8 cellular contexts compared by ENCODE assay signal in genomic region chr17:67366193-67367157, GRCh38. TPM values are rescaled to one million over a fixed set of nuclear protein-coding genes. Genes with fewer than 3 reads are reported as not detected.
DNase-seq lines count a peak whose midpoint lies in the region; ATAC-seq lines count a peak whose summit lies in the region.

Gene PSMD12, minus strand, starts transcription at chr17:67366577. Its CDS starts 58 bp downstream, at chr17:67366519.

- H3K4ac ChIP-seq in mesenchymal stem cell (ENCODE audit: low read depth in 1 of 2, low read length in 2 of 2) = peak within 1 kb of the TSS; percentile 42 to 98

- peaks cover 28 to 33% of the 10 kb centered on the region in 2 donors for H3K4me1 Mint-ChIP-seq in effector memory CD8-positive, alpha-beta T cell (ENCODE audit: low read depth in 2 of 2)

- peak within 1 kb of the TSS; percentile 97 for H2AFZ ChIP-seq in mesenchymal stem cell (ENCODE audit: low read depth, low read length)

- H3K14ac ChIP-seq in mesenchymal stem cell (ENCODE audit: low read length in 2 of 2) = peak within 1 kb of the TSS in 1 of 2 experiments; percentile 100

- H4K91ac ChIP-seq in mesenchymal stem cell (ENCODE audit: low read length) = peak within 1 kb of the TSS; percentile 97

- no peaks in the 10 kb centered on the region for H3K27me3 Mint-ChIP-seq in effector memory CD8-positive, alpha-beta T cell

- WGBS in mesenchymal stem cell = 2% methylated on average over 51 of the region's 55 CpGs

- ATAC-seq in GM19468 (IDR thresholded peaks at IDR 0.05; ENCODE audit: extremely low read depth, unreplicated experiment) = peak; percentile 61
- peak; percentile 91 for ATAC-seq in effector memory CD8-positive, alpha-beta T cell (replicated peaks)

- CTCF ChIA-PET in activated CD8-positive, alpha-beta memory T cell treated with anti-CD3 and anti-CD28 coated beads for 36 hours (lab: Charles Lee) = interaction anchor here (0.6 to 1.8 kb wide), 8 partner anchors 8 to 109 kb away, joined by 3 to 8 read pairs (median 4); partner anchors contain the start of gene PITPNC1

- peak within 1 kb of the TSS in 1 of 2 experiments; percentile 64 for H2BK12ac ChIP-seq in mesenchymal stem cell (ENCODE audit: low read length in 2 of 2)

- peak; percentile 82 for DNase-seq in COLO829 (ENCODE audit: low spot score)
- DNase-seq in HT-29 (ENCODE audit: low spot score) = peak; percentile 97
- peak; percentile 42 for DNase-seq in NK-92 (lab: John Stamatoyannopoulos, UW; ENCODE audit: unreplicated experiment)
- DNase-seq in effector memory CD8-positive, alpha-beta T cell = peak; percentile 90 to 96 (median 92)
- DNase-seq in mesenchymal stem cell = peak; percentile 91
- peak; percentile 90 for DNase-seq in stimulated activated CD8-positive, alpha-beta memory T cell treated with anti-CD3 and anti-CD28 coated beads, Interleukin-12 subunit alpha, Interleukin-12 subunit beta, amount 100 ng/mL, for 4 hours (ENCODE audit: low read depth)

- peak within 1 kb of the TSS; percentile 90 to 99 for H3K27ac Mint-ChIP-seq in effector memory CD8-positive, alpha-beta T cell

- no peaks in the 10 kb centered on the region for H3K9me3 Mint-ChIP-seq in effector memory CD8-positive, alpha-beta T cell

- no peaks in the 10 kb centered on the region for H3K9me3 ChIP-seq in mesenchymal stem cell (ENCODE audit: control insufficient read depth, low read length)

- peak within 1 kb of the TSS; percentile 49 for H2BK5ac ChIP-seq in mesenchymal stem cell (ENCODE audit: low read depth, low read length, poor library complexity, severe bottlenecking)

- peak within 1 kb of the TSS; percentile 99 for H4K8ac ChIP-seq in mesenchymal stem cell (ENCODE audit: low read length)

- peak within 1 kb of the TSS; percentile 71 for H3K27ac ChIP-seq in mesenchymal stem cell (ENCODE audit: low read length, poor library complexity, severe bottlenecking)

- H3K36me3 Mint-ChIP-seq in effector memory CD8-positive, alpha-beta T cell (ENCODE audit: insufficient read depth) = peaks cover 12% of the 10 kb centered on the region

- no peaks in the 10 kb centered on the region for H3K79me1 ChIP-seq in mesenchymal stem cell (replicated peaks; ENCODE audit: low read length, poor library complexity, severe bottlenecking)

- H2BK120ac ChIP-seq in mesenchymal stem cell (ENCODE audit: low read depth, low read length) = peak within 1 kb of the TSS; percentile 65

- peaks cover 0 to 12% of the 10 kb centered on the region in 2 experiments for H3K36me3 ChIP-seq in mesenchymal stem cell (ENCODE audit: control insufficient read depth in 1 of 2, insufficient read depth in 2 of 2, low read depth in 1 of 2, low read length in 2 of 2)

- peak within 1 kb of the TSS; percentile 77 to 91 for H3K4me3 Mint-ChIP-seq in effector memory CD8-positive, alpha-beta T cell

- peaks cover 7% of the 10 kb centered on the region for H3K4me1 ChIP-seq in mesenchymal stem cell (ENCODE audit: control insufficient read depth, insufficient read depth, low read depth, low read length)

- peak within 1 kb of the TSS; percentile 93 to 99 for H3K4me3 ChIP-seq in mesenchymal stem cell (ENCODE audit: insufficient read depth in 1 of 2, low read depth in 1 of 2, low read length in 2 of 2)

- H3K9ac ChIP-seq in mesenchymal stem cell (ENCODE audit: low read length) = peak within 1 kb of the TSS; percentile 98

- POLR2A ChIA-PET in activated CD8-positive, alpha-beta memory T cell treated with anti-CD3 and anti-CD28 coated beads for 36 hours (lab: Charles Lee) = interaction anchor here (0.6 to 3.1 kb wide), 10 partner anchors 8 to 361 kb away, joined by 3 to 26 read pairs (median 4); partner anchors contain the start of gene PITPNC1

- H3K18ac ChIP-seq in mesenchymal stem cell (ENCODE audit: low read depth in 1 of 2, low read length in 2 of 2) = peak within 1 kb of the TSS; percentile 78 to 100

- no peaks in the 10 kb centered on the region for H3K27me3 ChIP-seq in mesenchymal stem cell (ENCODE audit: control insufficient read depth in 1 of 2, insufficient read depth in 1 of 2, low read length in 2 of 2)

- H3K23ac ChIP-seq in mesenchymal stem cell (ENCODE audit: low read length in 2 of 2) = peak within 1 kb of the TSS in 1 of 2 experiments; percentile 98

- H3K4me2 ChIP-seq in mesenchymal stem cell (ENCODE audit: low read length, poor library complexity, severe bottlenecking) = peak within 1 kb of the TSS; percentile 78

- no peak within 1 kb of the TSS for H2BK15ac ChIP-seq in mesenchymal stem cell (ENCODE audit: low read depth, poor library complexity, severe bottlenecking)

- no peak within 1 kb of the TSS for H2AK5ac ChIP-seq in mesenchymal stem cell (ENCODE audit: low read length, severe bottlenecking)

RNA-seq across cellular contexts. Expression of gene PSMD12, which starts in this region (rescaled TPM):
- 30.3 and 35.9 TPM in 2 replicates for total RNA-seq in HT-29 (2014; rRNA removed; shearing (Covaris generic))
- 100 to 1,000 TPM; 105 to 106 TPM for total RNA-seq in activated CD8-positive, alpha-beta memory T cell treated with anti-CD3 and anti-CD28 coated beads for 36 hours
- polyA plus RNA-seq in mesenchymal stem cell (2013, experiment 1 of 2) = 42.5 TPM
- polyA plus RNA-seq in mesenchymal stem cell (2013, experiment 2 of 2) = 44.5 TPM

Comparison
In these comparisons a context has a peak if more than half of its experiments do, and no peak if none do; other contexts are left out.
1. Peak in every context shown above with its lines: DNase-seq, ATAC-seq, H3K4me3 ChIP-seq and H3K27ac ChIP-seq.
2. DNase-seq: peak in every context shown above with its lines; median percentile 97 in HT-29; 92 in effector memory CD8-positive, alpha-beta T cell; 91 in mesenchymal stem cell; 90 in stimulated activated CD8-positive, alpha-beta memory T cell treated with anti-CD3 and anti-CD28 coated beads, Interleukin-12 subunit alpha, Interleukin-12 subunit beta, amount 100 ng/mL, for 4 hours; 82 in COLO829; 42 in NK-92.